ENCODE assay signal across 8 cellular contexts in the genomic region with DNA sequence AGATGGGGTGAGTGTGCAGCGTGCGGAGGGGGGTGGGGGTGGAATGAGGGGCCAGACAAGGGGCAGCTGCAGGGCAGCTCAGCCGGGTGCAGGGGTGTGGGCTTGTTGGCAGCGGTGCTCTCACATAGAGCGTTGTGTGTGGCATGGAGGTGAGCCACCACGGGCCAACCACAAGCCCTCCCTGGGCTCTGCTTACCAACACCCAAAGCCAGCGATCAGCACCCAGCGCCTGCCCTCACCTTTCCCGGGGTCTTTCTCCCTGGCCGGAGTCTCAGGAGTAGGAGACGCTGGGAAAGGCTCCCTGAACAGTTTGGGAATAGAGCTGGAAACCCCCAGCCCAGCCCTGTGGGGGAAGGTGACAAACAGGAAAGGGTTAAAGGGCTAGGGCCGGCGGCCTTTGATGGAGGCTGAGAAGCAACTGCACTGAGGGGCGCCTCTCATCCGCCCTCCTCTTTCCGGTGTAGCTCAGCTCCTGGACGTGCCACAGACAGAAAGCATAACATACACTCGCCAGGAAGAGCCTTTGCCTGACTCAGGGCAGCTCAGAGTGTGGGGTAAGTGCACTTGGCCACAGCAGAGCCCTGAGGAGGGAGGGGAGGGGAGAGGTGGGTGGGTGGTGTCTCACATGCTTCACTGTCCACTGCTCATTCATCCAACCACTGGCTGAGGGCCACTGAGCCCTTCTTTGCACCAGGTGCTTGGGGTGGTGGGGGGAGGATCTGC. TPM values are rescaled to one million over a fixed set of nuclear protein-coding genes. Genes with fewer than 3 reads are reported as not detected.
DNase-seq lines count a peak whose midpoint lies in the region; ATAC-seq and TF ChIP-seq lines count a peak whose summit lies in the region.

No MANE protein-coding gene starts in this region.

- TF ChIP-seq POLR2A in HCT116 (IDR thresholded peaks at IDR 0.05; ENCODE audit: borderline replicate concordance, extremely low read depth, insufficient read depth, insufficient read length) = no peak

- no peaks in the 10 kb centered on the region for H3K79me2 ChIP-seq in HCT116 (ENCODE audit: insufficient read depth, low read length)

- no peaks in the 10 kb centered on the region for H3K27me3 ChIP-seq in HCT116 (ENCODE audit: insufficient read depth, low read length)
- H3K27me3 ChIP-seq in NT2/D1 (ENCODE audit: insufficient read depth, insufficient read length) = peaks cover 7% of the 10 kb centered on the region
- no peaks in the 10 kb centered on the region for H3K27me3 ChIP-seq in right cardiac atrium (ENCODE audit: control insufficient read depth, insufficient read depth)

- TF ChIP-seq RAD21 in HCT116 (IDR thresholded peaks at IDR 0.05; ENCODE audit: low read depth) = no peak

- H3K36me3 ChIP-seq in HCT116 (ENCODE audit: control insufficient read depth in 1 of 2, insufficient read depth in 2 of 2, low read length in 2 of 2) (no peaks in the 10 kb centered on the region), NT2/D1 (ENCODE audit: insufficient read depth, insufficient read length, low read length) (peaks cover 23% of the 10 kb centered on the region)

- 2% methylated on average over 18 of the region's 18 CpGs for WGBS in right cardiac atrium

- DNase-seq in GM10248 (ENCODE audit: extremely low spot score) (peak; percentile 68), HCT116 (ENCODE audit: low read depth, low spot score) (no peak), NT2/D1 (ENCODE audit: low read depth, low spot score) (peak; percentile 56), right cardiac atrium (peak in 2 of 3 donors; percentile 19 to 67), skeletal muscle cell (ENCODE audit: low read depth) (peak; percentile 61), NCI-H345 (lab: John Stamatoyannopoulos, UW) (no peak)
- DNase-seq in activated gamma-delta T cell treated with anti-CD3 and anti-CD28 coated beads, Interleukin-2, amount 50 U/mL, for 16 hours (ENCODE audit: low read depth) = peak; percentile 38

- H2AFZ ChIP-seq in HCT116 (ENCODE audit: low read depth, low read length, poor library complexity, severe bottlenecking) = peak overlapping the region; percentile 71

- ATAC-seq in HCT116 (peak; percentile 62), right cardiac atrium (peak; percentile 42 to 73), GM18858 (IDR thresholded peaks at IDR 0.05; ENCODE audit: unreplicated experiment) (no peak)

- TF ChIP-seq CTCF in GM10248 (IDR thresholded peaks at IDR 0.05; ENCODE audit: control extremely low read depth, extremely low read depth, low read depth, missing control alignments) (no peak), HCT116 (IDR thresholded peaks at IDR 0.05 in 2 of 3, conservative IDR thresholded peaks at IDR 0.05 in 1 of 3; ENCODE audit: borderline replicate concordance in 1 of 3, insufficient read depth in 1 of 3, low read depth in 2 of 3, low read length in 2 of 3) (no peak)

- peak overlapping the region; percentile 66 to 80 for H3K4me3 ChIP-seq in HCT116 (replicated peaks in 1 of 2; ENCODE audit: low read depth in 1 of 2, low read length in 2 of 2)
- peak overlapping the region; percentile 77 for H3K4me3 ChIP-seq in NT2/D1 (ENCODE audit: insufficient read length, low read depth)
- H3K4me3 ChIP-seq in right cardiac atrium (ENCODE audit: low read length) = peak overlapping the region; percentile 48
- peak overlapping the region; percentile 82 for H3K4me3 ChIP-seq in skeletal muscle cell (ENCODE audit: low read depth, low read length)

- no TSS peak for BruUV-seq in HCT116 (replicated peaks; lab: Mats Ljungman, UMichigan)

- no peaks in the 10 kb centered on the region for H3K9me2 ChIP-seq in HCT116 (ENCODE audit: insufficient read depth)

- RAD21 ChIA-PET in HCT116 (lab: Charles Lee; ENCODE audit: low non-redundant PET in 1 of 2, low total read pairs in 2 of 2, uncharacterized antibody in 2 of 2, unreplicated experiment in 2 of 2) = interaction anchor here (0.9 to 1.1 kb wide), 2 partner anchors 8 to 25 kb away, joined by 3 to 4 read pairs; no protein-coding TSS in a partner anchor

- no peaks in the 10 kb centered on the region for H4K20me1 ChIP-seq in HCT116 (ENCODE audit: insufficient read depth)

- H3K4me2 ChIP-seq in HCT116 (ENCODE audit: low read length) = peak overlapping the region; percentile 87

- H3K4me1 ChIP-seq in HCT116 (ENCODE audit: control insufficient read depth in 1 of 2, insufficient read depth in 2 of 2, low read length in 2 of 2) (peaks cover 19 to 31% of the 10 kb centered on the region in 2 experiments; a peak in 3 of 4 replicates), NT2/D1 (ENCODE audit: insufficient read depth, insufficient read length) (peaks cover 26% of the 10 kb centered on the region), right cardiac atrium (ENCODE audit: control insufficient read depth, insufficient read depth, low read length) (peaks cover 7% of the 10 kb centered on the region)

- H3K9ac ChIP-seq in HCT116 (ENCODE audit: low read length) (peak overlapping the region; percentile 62), NT2/D1 (ENCODE audit: insufficient read length, low read depth) (peak overlapping the region; percentile 82)

- intact Hi-C loops in HCT116 (cut with micrococcal nuclease) = no loop called here
- intact Hi-C loops in right cardiac atrium (cut with DNase I) = loop anchor here in 1 of 4 donors (10.0 kb wide), 1 partner anchor 434 kb away; no protein-coding TSS in a partner anchor

- POLR2A ChIA-PET in GM10248 (lab: Yijun Ruan, JAX) = interaction anchor here (2.0 kb wide), 2 partner anchors 84 to 165 kb away, joined by 4 to 6 read pairs; a partner anchor contains a TSS
- POLR2A ChIA-PET in HCT116 (lab: Charles Lee) = interaction anchor here (1.1 kb wide), 1 partner anchor 486 kb away, joined by 3 read pairs; no protein-coding TSS in a partner anchor

- CTCF ChIA-PET in GM10248 (lab: Yijun Ruan, JAX) = interaction anchor here (0.8 to 3.8 kb wide), 25 partner anchors 9 to 541 kb away, joined by 3 to 51 read pairs (median 4); a partner anchor contains a TSS
- CTCF ChIA-PET in HCT116 (lab: Charles Lee) = interaction anchor here (0.6 to 2.4 kb wide), 8 partner anchors 9 to 879 kb away, joined by 3 to 21 read pairs (median 4); a partner anchor contains a TSS

- H3K27ac ChIP-seq in HCT116 (ENCODE audit: low read depth, low read length) (peak overlapping the region; percentile 66), right cardiac atrium (ENCODE audit: low read length) (no peak overlapping the region)

- H3K9me3 ChIP-seq in HCT116 (ENCODE audit: control insufficient read depth in 1 of 2, insufficient read depth in 1 of 2, low read depth in 1 of 2, low read length in 2 of 2) = no peaks in the 10 kb centered on the region
- H3K9me3 ChIP-seq in NT2/D1 (ENCODE audit: insufficient read depth, low read length) = no peaks in the 10 kb centered on the region
- no peaks in the 10 kb centered on the region for H3K9me3 ChIP-seq in right cardiac atrium (ENCODE audit: control insufficient read depth, low read length)

TF ChIP-seq in HCT116, 20 proteins besides CTCF, POLR2A, EP300 and RAD21:
- TF ChIP-seq, protein P1, sequence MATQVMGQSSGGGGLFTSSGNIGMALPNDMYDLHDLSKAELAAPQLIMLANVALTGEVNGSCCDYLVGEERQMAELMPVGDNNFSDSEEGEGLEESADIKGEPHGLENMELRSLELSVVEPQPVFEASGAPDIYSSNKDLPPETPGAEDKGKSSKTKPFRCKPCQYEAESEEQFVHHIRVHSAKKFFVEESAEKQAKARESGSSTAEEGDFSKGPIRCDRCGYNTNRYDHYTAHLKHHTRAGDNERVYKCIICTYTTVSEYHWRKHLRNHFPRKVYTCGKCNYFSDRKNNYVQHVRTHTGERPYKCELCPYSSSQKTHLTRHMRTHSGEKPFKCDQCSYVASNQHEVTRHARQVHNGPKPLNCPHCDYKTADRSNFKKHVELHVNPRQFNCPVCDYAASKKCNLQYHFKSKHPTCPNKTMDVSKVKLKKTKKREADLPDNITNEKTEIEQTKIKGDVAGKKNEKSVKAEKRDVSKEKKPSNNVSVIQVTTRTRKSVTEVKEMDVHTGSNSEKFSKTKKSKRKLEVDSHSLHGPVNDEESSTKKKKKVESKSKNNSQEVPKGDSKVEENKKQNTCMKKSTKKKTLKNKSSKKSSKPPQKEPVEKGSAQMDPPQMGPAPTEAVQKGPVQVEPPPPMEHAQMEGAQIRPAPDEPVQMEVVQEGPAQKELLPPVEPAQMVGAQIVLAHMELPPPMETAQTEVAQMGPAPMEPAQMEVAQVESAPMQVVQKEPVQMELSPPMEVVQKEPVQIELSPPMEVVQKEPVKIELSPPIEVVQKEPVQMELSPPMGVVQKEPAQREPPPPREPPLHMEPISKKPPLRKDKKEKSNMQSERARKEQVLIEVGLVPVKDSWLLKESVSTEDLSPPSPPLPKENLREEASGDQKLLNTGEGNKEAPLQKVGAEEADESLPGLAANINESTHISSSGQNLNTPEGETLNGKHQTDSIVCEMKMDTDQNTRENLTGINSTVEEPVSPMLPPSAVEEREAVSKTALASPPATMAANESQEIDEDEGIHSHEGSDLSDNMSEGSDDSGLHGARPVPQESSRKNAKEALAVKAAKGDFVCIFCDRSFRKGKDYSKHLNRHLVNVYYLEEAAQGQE (IDR thresholded peaks at IDR 0.05; ENCODE audit: low read depth) = no peak
- peak; percentile 98 for TF ChIP-seq TCF7L2 (IDR thresholded peaks at IDR 0.05; ENCODE audit: borderline replicate concordance, extremely low read depth, insufficient read depth, insufficient read length)

RNA-seq across cellular contexts. Expression of a gene that starts 0.6 kb away (rescaled TPM):
- total RNA-seq in HCT116 (2021; ENCODE audit: unreplicated experiment) (5.1 TPM), right cardiac atrium (1 to 10 TPM; 1.1 to 2.0 (median 1.5) TPM)
- 3.5 TPM in 2 replicates for polyA plus RNA-seq in HCT116 (2012)
- 0.54 TPM for polyA plus RNA-seq in right cardiac atrium

RNA-seq across cellular contexts. Expression of a gene that starts 36.5 kb away (rescaled TPM):
- 5.4 TPM for total RNA-seq in HCT116 (2021; ENCODE audit: unreplicated experiment)
- polyA plus RNA-seq in HCT116 (2012) = 3.9 and 4.5 TPM in 2 replicates
- 10 to 100 TPM; 17.4 to 29.0 (median 22.0) TPM for total RNA-seq in right cardiac atrium
- 9.3 TPM for polyA plus RNA-seq in right cardiac atrium

Comparison
In these comparisons a context has a peak if more than half of its experiments do, and no peak if none do; other contexts are left out.
1. DNase-seq: peak in GM10248 (single experiment), NT2/D1 (single experiment), activated gamma-delta T cell treated with anti-CD3 and anti-CD28 coated beads, Interleukin-2, amount 50 U/mL, for 16 hours (single experiment), right cardiac atrium (2 of 3) and skeletal muscle cell (single experiment); none in HCT116 (single experiment) and NCI-H345 (single experiment).
2. Peak in every context shown above with its lines, with median percentiles within 50 percentile points of each other: H3K4me3 ChIP-seq.